ENCODE assay signal across 26 cellular contexts in genomic region chr13:87035538-87035937, GRCh38.
"Had no signal": no experiment of that assay in that cellular context is flagged by ENCODE, and none has a peak within 500 bp of the region (broad histone marks: within the 10 kb centered on the region; RNA-seq: fewer than 3 reads in every experiment).

No MANE protein-coding gene starts in this region.

- ATAC-seq: heart right ventricle; left ventricle myocardium superior; lower lobe of right lung; mucosa of descending colon; sciatic nerve; stimulated activated effector memory CD8-positive, alpha-beta T cell treated with anti-CD3 and anti-CD28 coated beads, Interleukin-12 subunit alpha, Interleukin-12 subunit beta, amount 100 ng/mL, for 72 hours had no signal

- H3K36me3 ChIP-seq: heart right ventricle, lower lobe of right lung, neural progenitor cell, stomach, thyroid gland, vagina had no signal

- H3K4me3 Mint-ChIP-seq: mesothelial cell of epicardium; naive B cell; nephron; neural progenitor cell; stimulated activated effector memory CD8-positive, alpha-beta T cell treated with anti-CD3 and anti-CD28 coated beads, Interleukin-12 subunit alpha, Interleukin-12 subunit beta, amount 100 ng/mL, for 72 hours had no signal

- H3K36me3 Mint-ChIP-seq: mesothelial cell of epicardium; naive B cell; neural progenitor cell; stimulated activated effector memory CD8-positive, alpha-beta T cell treated with anti-CD3 and anti-CD28 coated beads, Interleukin-12 subunit alpha, Interleukin-12 subunit beta, amount 100 ng/mL, for 72 hours had no signal

- FAIRE-seq: colon, keratinocyte had no signal

- H3K9ac ChIP-seq: neural progenitor cell, parathyroid adenoma had no signal

- H3K4me3 ChIP-seq: dorsolateral prefrontal cortex, heart right ventricle, lower lobe of right lung, mucosa of descending colon, neural progenitor cell, stomach, thyroid gland, vagina had no signal

- H3K9me3 Mint-ChIP-seq: mesothelial cell of epicardium; stimulated activated effector memory CD8-positive, alpha-beta T cell treated with anti-CD3 and anti-CD28 coated beads, Interleukin-12 subunit alpha, Interleukin-12 subunit beta, amount 100 ng/mL, for 72 hours had no signal

- H3K27ac Mint-ChIP-seq: mesothelial cell of epicardium; naive B cell; nephron; neural progenitor cell; progenitor cell of endocrine pancreas; stimulated activated effector memory CD8-positive, alpha-beta T cell treated with anti-CD3 and anti-CD28 coated beads, Interleukin-12 subunit alpha, Interleukin-12 subunit beta, amount 100 ng/mL, for 72 hours had no signal

- H3K4me2 ChIP-seq: neural progenitor cell had no signal

- H3K27me3 Mint-ChIP-seq: naive B cell, progenitor cell of endocrine pancreas had no signal

- H3K4me1 Mint-ChIP-seq: mesothelial cell of epicardium; naive B cell; nephron; stimulated activated effector memory CD8-positive, alpha-beta T cell treated with anti-CD3 and anti-CD28 coated beads, Interleukin-12 subunit alpha, Interleukin-12 subunit beta, amount 100 ng/mL, for 72 hours had no signal

- H3K9me3 ChIP-seq: lower lobe of right lung, mucosa of descending colon, thyroid gland, vagina had no signal

- DNase-seq: dorsolateral prefrontal cortex; effector CD4-positive, alpha-beta T cell; foreskin melanocyte; glutamatergic neuron; heart right ventricle; hypothalamus; left ventricle myocardium superior; lower lobe of right lung; mucosa of descending colon; naive B cell; stimulated activated CD4-positive, alpha-beta T cell treated with anti-CD3 and anti-CD28 coated beads, Interleukin-2, amount 100 ng/mL, for 24 hours; stimulated activated CD4-positive, alpha-beta T cell treated with anti-CD3 and anti-CD28 coated beads, Interleukin-4, amount 100 ng/mL, for 24 hours; stimulated activated naive CD4-positive, alpha-beta T cell treated with Interleukin-2 at 50 U/mL for 16 hours; stomach; thyroid gland; trophoblast cell had no signal

- H3K27ac ChIP-seq: dorsolateral prefrontal cortex, heart right ventricle, lower lobe of right lung, neural progenitor cell, parathyroid adenoma, stomach, thyroid gland, vagina had no signal

- H3K4me1 ChIP-seq: heart right ventricle, lower lobe of right lung, neural progenitor cell, parathyroid adenoma, stomach, thyroid gland, vagina had no signal

- H2AFZ ChIP-seq: neural progenitor cell, parathyroid adenoma had no signal

- H3K79me2 ChIP-seq: parathyroid adenoma had no signal

- H3K27me3 ChIP-seq: dorsolateral prefrontal cortex, heart right ventricle, neural progenitor cell, stomach, thyroid gland, vagina had no signal
